ENCODE assay signal across 1 cellular context in genomic region chr3:142890592-142890991, GRCh38.
TF ChIP-seq lines count a peak whose summit lies in the region.

No MANE protein-coding gene starts in this region.

TF ChIP-seq in HEK293, 187 proteins besides CTCF, POLR2A, EP300 and RAD21 (continued from another document):
- TF ChIP-seq PRDM6 (tag by site-specific recombination; IDR thresholded peaks at IDR 0.05) (peak; percentile 83), ZNF792 (tag by site-specific recombination; IDR thresholded peaks at IDR 0.05) (no peak), OVOL3 (tag by site-specific recombination; IDR thresholded peaks at IDR 0.05) (no peak), BCL6B (tag by site-specific recombination; IDR thresholded peaks at IDR 0.05) (peak; percentile 88), ZNF747 (tag by site-specific recombination; IDR thresholded peaks at IDR 0.05) (no peak), ZNF600 (tag by site-specific recombination; IDR thresholded peaks at IDR 0.05) (no peak), FEZF1 (tag by site-specific recombination; IDR thresholded peaks at IDR 0.05) (peak; percentile 23; the same call in 1 of the 2 replicates), ZNF658 (tag by site-specific recombination; IDR thresholded peaks at IDR 0.05) (no peak), ZSCAN30 (tag by site-specific recombination; IDR thresholded peaks at IDR 0.05) (no peak), ZNF677 (tag by site-specific recombination; IDR thresholded peaks at IDR 0.05) (no peak), ZNF513 (tag by site-specific recombination; IDR thresholded peaks at IDR 0.05) (no peak), PRDM1 (tag by site-specific recombination; IDR thresholded peaks at IDR 0.05) (no peak), ZBTB7A (tag by site-specific recombination; IDR thresholded peaks at IDR 0.05; ENCODE audit: low read depth) (no peak), SCRT1 (tag by site-specific recombination; IDR thresholded peaks at IDR 0.05; ENCODE audit: borderline replicate concordance) (no peak), ZNF174 (tag by site-specific recombination; IDR thresholded peaks at IDR 0.05) (no peak)
- TF ChIP-seq, protein P1, sequence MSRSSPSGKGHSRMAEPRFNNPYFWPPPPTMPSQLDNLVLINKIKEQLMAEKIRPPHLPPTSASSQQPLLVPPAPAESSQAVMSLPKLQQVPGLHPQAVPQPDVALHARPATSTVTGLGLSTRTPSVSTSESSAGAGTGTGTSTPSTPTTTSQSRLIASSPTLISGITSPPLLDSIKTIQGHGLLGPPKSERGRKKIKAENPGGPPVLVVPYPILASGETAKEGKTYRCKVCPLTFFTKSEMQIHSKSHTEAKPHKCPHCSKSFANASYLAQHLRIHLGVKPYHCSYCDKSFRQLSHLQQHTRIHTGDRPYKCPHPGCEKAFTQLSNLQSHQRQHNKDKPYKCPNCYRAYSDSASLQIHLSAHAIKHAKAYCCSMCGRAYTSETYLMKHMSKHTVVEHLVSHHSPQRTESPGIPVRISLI (tag by site-specific recombination; IDR thresholded peaks at IDR 0.05): no peak
